In genomic region chr1:151898519-151898991, GRCh38 we compare ENCODE assay signal across 14 cellular contexts. TPM values are rescaled to one million over a fixed set of nuclear protein-coding genes. Genes with fewer than 3 reads are reported as not detected.
DNase-seq lines count a peak whose midpoint lies in the region; ATAC-seq and TF ChIP-seq lines count a peak whose summit lies in the region.
"Had no signal": no experiment of that assay in that cellular context is flagged by ENCODE, and none has a peak within 500 bp of the region (broad histone marks: within the 10 kb centered on the region; RNA-seq: fewer than 3 reads in every experiment).

No MANE protein-coding gene starts in this region.

- DNase-seq in COLO668 (lab: John Stamatoyannopoulos, UW; ENCODE audit: unreplicated experiment), result peak; percentile 8
- DNase-seq in T-helper 1 cell, result peak; percentile 42 to 84 (median 60)
- peak; percentile 49 for DNase-seq in activated T-helper 2 cell treated with anti-CD3 and anti-CD28 coated beads, Interferon-gamma antibody, Interleukin-2, Interleukin-4, amounts not matched to agents 10 μg/mL and 5 μg/mL and 100 μg/mL, durations not matched to agents 14 hours and 24 hours and 36 hours (ENCODE audit: low spot score)
- no peak for DNase-seq in neural crest cell (ENCODE audit: low read depth, low spot score)
- no peak for DNase-seq in dedifferentiated amniotic fluid mesenchymal stem cell (ENCODE audit: extremely low spot score)
- DNase-seq in cerebellum (ENCODE audit: low spot score), result no peak
- DNase-seq in MCF 10A (ENCODE audit: unreplicated experiment), result no peak
- DNase-seq: amniotic stem cell, COR-L47 had no signal

- POLR2A ChIA-PET in MCF 10A (lab: Yijun Ruan, JAX), result interaction anchor here (0.7 to 5.8 kb wide), 4 partner anchors 11 to 259 kb away, joined by 3 to 56 read pairs (median 12); partner anchors contain the start of gene THEM4

- no peaks in the 10 kb centered on the region for H3K27me3 Mint-ChIP-seq in activated T-helper 2 cell treated with anti-CD3 and anti-CD28 coated beads, Interferon-gamma antibody, Interleukin-2, Interleukin-4, amounts not matched to agents 10 μg/mL and 5 μg/mL and 100 μg/mL, durations not matched to agents 14 hours and 24 hours and 36 hours (ENCODE audit: low read depth)
- H3K27me3 Mint-ChIP-seq in neural crest cell (ENCODE audit: low read depth) (no peaks in the 10 kb centered on the region), MCF 10A (ENCODE audit: insufficient read depth, unreplicated experiment) (no peaks in the 10 kb centered on the region)

- BruUV-seq in MCF 10A (replicated peaks; lab: Mats Ljungman, UMichigan), result no TSS peak

- ATAC-seq in GM19455 (IDR thresholded peaks at IDR 0.05; ENCODE audit: unreplicated experiment), result no peak
- ATAC-seq: HepG2 had no signal

- TF ChIP-seq CTCF in neural crest cell (conservative IDR thresholded peaks at IDR 0.05) (no peak), MCF 10A (IDR thresholded peaks at IDR 0.05; ENCODE audit: unreplicated experiment) (no peak)

- H3K36me3 Mint-ChIP-seq in activated T-helper 2 cell treated with anti-CD3 and anti-CD28 coated beads, Interferon-gamma antibody, Interleukin-2, Interleukin-4, amounts not matched to agents 10 μg/mL and 5 μg/mL and 100 μg/mL, durations not matched to agents 14 hours and 24 hours and 36 hours (ENCODE audit: low read depth), result peaks cover 66% of the 10 kb centered on the region
- H3K36me3 Mint-ChIP-seq in neural crest cell (ENCODE audit: low read depth), result peaks cover 42% of the 10 kb centered on the region
- peaks cover 31% of the 10 kb centered on the region for H3K36me3 Mint-ChIP-seq in MCF 10A (ENCODE audit: insufficient read depth, unreplicated experiment)

- intact Hi-C loops in activated T-helper 2 cell treated with anti-CD3 and anti-CD28 coated beads, Interferon-gamma antibody, Interleukin-2, Interleukin-4, amounts not matched to agents 10 μg/mL and 5 μg/mL and 100 μg/mL, durations not matched to agents 14 hours and 24 hours and 36 hours (cut with micrococcal nuclease), result no loop called here
- intact Hi-C loops in MCF 10A (cut with micrococcal nuclease), result no loop called here

- peak overlapping the region; percentile 57 for H3K4me3 Mint-ChIP-seq in activated T-helper 2 cell treated with anti-CD3 and anti-CD28 coated beads, Interferon-gamma antibody, Interleukin-2, Interleukin-4, amounts not matched to agents 10 μg/mL and 5 μg/mL and 100 μg/mL, durations not matched to agents 14 hours and 24 hours and 36 hours (ENCODE audit: low read depth)
- H3K4me3 Mint-ChIP-seq in neural crest cell (no peak overlapping the region), MCF 10A (ENCODE audit: unreplicated experiment) (no peak overlapping the region)

- peaks cover 40% of the 10 kb centered on the region for H3K4me1 Mint-ChIP-seq in activated T-helper 2 cell treated with anti-CD3 and anti-CD28 coated beads, Interferon-gamma antibody, Interleukin-2, Interleukin-4, amounts not matched to agents 10 μg/mL and 5 μg/mL and 100 μg/mL, durations not matched to agents 14 hours and 24 hours and 36 hours (ENCODE audit: low read depth)
- H3K4me1 Mint-ChIP-seq in neural crest cell (no peaks in the 10 kb centered on the region), MCF 10A (ENCODE audit: insufficient read depth, unreplicated experiment) (peaks cover 10% of the 10 kb centered on the region)

- CTCF ChIA-PET in MCF 10A (lab: Yijun Ruan, JAX), result interaction anchor here (0.6 to 3.8 kb wide), 9 partner anchors 10 to 560 kb away, joined by 3 to 49 read pairs (median 3); partner anchors contain the start of gene THEM4

- H3K9me3 Mint-ChIP-seq in activated T-helper 2 cell treated with anti-CD3 and anti-CD28 coated beads, Interferon-gamma antibody, Interleukin-2, Interleukin-4, amounts not matched to agents 10 μg/mL and 5 μg/mL and 100 μg/mL, durations not matched to agents 14 hours and 24 hours and 36 hours, result peaks cover 40% of the 10 kb centered on the region
- H3K9me3 Mint-ChIP-seq in neural crest cell (peaks cover 20% of the 10 kb centered on the region), MCF 10A (ENCODE audit: unreplicated experiment) (peaks cover 14% of the 10 kb centered on the region)

- H3K27ac Mint-ChIP-seq in activated T-helper 2 cell treated with anti-CD3 and anti-CD28 coated beads, Interferon-gamma antibody, Interleukin-2, Interleukin-4, amounts not matched to agents 10 μg/mL and 5 μg/mL and 100 μg/mL, durations not matched to agents 14 hours and 24 hours and 36 hours, result peak overlapping the region; percentile 76
- H3K27ac Mint-ChIP-seq in neural crest cell (ENCODE audit: unreplicated experiment) (peak overlapping the region; percentile 75), MCF 10A (ENCODE audit: low read depth, unreplicated experiment) (no peak overlapping the region)

RNA-seq across cellular contexts. Expression of gene THEM4, which starts 10.8 kb away (rescaled TPM):
- 27.2 and 28.0 TPM in 2 replicates for total RNA-seq in activated T-helper 2 cell treated with anti-CD3 and anti-CD28 coated beads, Interferon-gamma antibody, Interleukin-2, Interleukin-4, amounts not matched to agents 10 μg/mL and 5 μg/mL and 100 μg/mL, durations not matched to agents 14 hours and 24 hours and 36 hours
- 21.6 and 23.8 TPM in 2 replicates for total RNA-seq in neural crest cell
- total RNA-seq in cerebellum, result 11.0 TPM
- 27.5 and 29.1 TPM in 2 replicates for total RNA-seq in MCF 10A (2022)

RNA-seq across cellular contexts. Expression of gene THEM5, which starts 45.0 kb away (rescaled TPM):
- not detected in 2 replicates for total RNA-seq in activated T-helper 2 cell treated with anti-CD3 and anti-CD28 coated beads, Interferon-gamma antibody, Interleukin-2, Interleukin-4, amounts not matched to agents 10 μg/mL and 5 μg/mL and 100 μg/mL, durations not matched to agents 14 hours and 24 hours and 36 hours
- not detected in 2 replicates for total RNA-seq in neural crest cell
- not detected for total RNA-seq in cerebellum
- total RNA-seq in MCF 10A (2022), result not detected in 2 replicates
- total RNA-seq: fibroblast of lung, HepG2, lung had no signal

RNA-seq across cellular contexts. Expression of gene C2CD4D, which starts 58.9 kb away (rescaled TPM):
- total RNA-seq in activated T-helper 2 cell treated with anti-CD3 and anti-CD28 coated beads, Interferon-gamma antibody, Interleukin-2, Interleukin-4, amounts not matched to agents 10 μg/mL and 5 μg/mL and 100 μg/mL, durations not matched to agents 14 hours and 24 hours and 36 hours, result 1.3 and 1.6 TPM in 2 replicates
- 0.39 and 0.40 TPM in 2 replicates for total RNA-seq in neural crest cell
- total RNA-seq in cerebellum, result not detected
- not detected in 2 replicates for total RNA-seq in MCF 10A (2022)
- total RNA-seq: fibroblast of lung, HepG2, smooth muscle cell had no signal

Comparison
In these comparisons a context has a peak if more than half of its experiments do, and no peak if none do; other contexts are left out.
1. DNase-seq: peak in COLO668 (single experiment), T-helper 1 cell (5 of 5) and activated T-helper 2 cell treated with anti-CD3 and anti-CD28 coated beads, Interferon-gamma antibody, Interleukin-2, Interleukin-4, amounts not matched to agents 10 μg/mL and 5 μg/mL and 100 μg/mL, durations not matched to agents 14 hours and 24 hours and 36 hours (single experiment); none in neural crest cell (single experiment), dedifferentiated amniotic fluid mesenchymal stem cell (single experiment), cerebellum (single experiment) and MCF 10A (single experiment).